8 cellular contexts compared by ENCODE assay signal in genomic region chr4:98995183-98996055, GRCh38. TPM values are rescaled to one million over a fixed set of nuclear protein-coding genes. Genes with fewer than 3 reads are reported as not detected.
DNase-seq lines count a peak whose midpoint lies in the region; ATAC-seq, FAIRE-seq and TF ChIP-seq lines count a peak whose summit lies in the region.

METAP1 (plus strand) TSS chr4:98995721; CDS start chr4:98995754, 33 bp downstream.

- H3K27ac Mint-ChIP-seq in Caco-2 (ENCODE audit: unreplicated experiment), result peak within 1 kb of the TSS; percentile 81

- H3K36me3 ChIP-seq in Caco-2 (ENCODE audit: control insufficient read depth, insufficient read depth, low read length) (no peaks in the 10 kb centered on the region), H1 (ENCODE audit: control insufficient read depth in 2 of 4, insufficient read depth in 4 of 4, low read length in 3 of 4) (no peaks in the 10 kb centered on the region), mesendoderm (ENCODE audit: control insufficient read depth, insufficient read depth, low read length) (no peaks in the 10 kb centered on the region)

- peak within 1 kb of the TSS; percentile 85 for H3K4me3 Mint-ChIP-seq in Caco-2 (ENCODE audit: unreplicated experiment)

- TF ChIP-seq EP300 in H1 (IDR thresholded peaks at IDR 0.05; ENCODE audit: borderline replicate concordance in 1 of 2, low read depth in 2 of 2, low read length in 2 of 2), result no peak

- H4K8ac ChIP-seq in H1 (ENCODE audit: extremely low read depth, insufficient read depth, low read length) (peak within 1 kb of the TSS; percentile 99), mesendoderm (ENCODE audit: low read depth, low read length) (no peak within 1 kb of the TSS)

- peak; percentile 96 for ATAC-seq in GM21367 (IDR thresholded peaks at IDR 0.05; ENCODE audit: unreplicated experiment)

- peak within 1 kb of the TSS; percentile 97 for H3K4me3 ChIP-seq in Caco-2 (ENCODE audit: low read depth, low read length)
- peak within 1 kb of the TSS; percentile 68 to 93 (median 90) for H3K4me3 ChIP-seq in H1 (ENCODE audit: extremely low read depth in 1 of 4, insufficient read depth in 2 of 4, low read depth in 3 of 4, low read length in 4 of 4)
- peak within 1 kb of the TSS; percentile 91 for H3K4me3 ChIP-seq in mesendoderm (ENCODE audit: low read length)

- H4K5ac ChIP-seq in H1 (ENCODE audit: insufficient read length, low read depth, low read length), result peak within 1 kb of the TSS; percentile 99
- H4K5ac ChIP-seq in mesendoderm (ENCODE audit: low read length), result no peak within 1 kb of the TSS

- peak; percentile 90 to 91 for TF ChIP-seq POLR2A in H1 (IDR thresholded peaks at IDR 0.05; ENCODE audit: control extremely low read depth in 1 of 2, low read depth in 2 of 2, low read length in 2 of 2)

- H3K4me1 ChIP-seq in Caco-2 (peaks cover 26% of the 10 kb centered on the region), H1 (replicated peaks in 1 of 4; ENCODE audit: control insufficient read depth in 3 of 4, insufficient read depth in 4 of 4, low read length in 3 of 4) (peaks cover 0 to 5% (median 2%) of the 10 kb centered on the region in 4 experiments; a peak in 3 of 7 replicates), mesendoderm (ENCODE audit: control insufficient read depth, low read depth, low read length) (no peaks in the 10 kb centered on the region)

- peak within 1 kb of the TSS; percentile 97 for H3K27ac ChIP-seq in H1 (ENCODE audit: low read depth, low read length)
- H3K27ac ChIP-seq in mesendoderm (ENCODE audit: low read depth, low read length), result peak within 1 kb of the TSS; percentile 69

- H3K23ac ChIP-seq in H1 (ENCODE audit: insufficient read length) (no peak within 1 kb of the TSS), mesendoderm (ENCODE audit: low read length) (peak within 1 kb of the TSS; percentile 26)

- intact Hi-C loops in Caco-2 (cut with micrococcal nuclease; ENCODE audit: unreplicated experiment), result loop anchor here (1.0 to 5.0 kb wide), 8 partner anchors 29 to 853 kb away; partner anchors contain the start of genes EIF4E and STPG2

- H3K9me3 Mint-ChIP-seq in Caco-2 (ENCODE audit: unreplicated experiment), result no peaks in the 10 kb centered on the region

- H2BK12ac ChIP-seq in H1 (ENCODE audit: low read depth, low read length), result no peak within 1 kb of the TSS

- H3K9ac ChIP-seq in H1 (replicated peaks in 1 of 4; ENCODE audit: extremely low read depth in 1 of 4, low read depth in 3 of 4, low read length in 3 of 4) (peak within 1 kb of the TSS; percentile 84 to 95 (median 94)), mesendoderm (ENCODE audit: low read length) (peak within 1 kb of the TSS; percentile 82)

- FAIRE-seq in HTR-8/SVneo (lab: Jason Lieb, UNC) (no peak), H1 (lab: Jason Lieb, UNC) (no peak)

- H2BK15ac ChIP-seq in H1 (ENCODE audit: low read length) (no peak within 1 kb of the TSS), mesendoderm (replicated peaks; ENCODE audit: low read depth) (no peak within 1 kb of the TSS)

- no peaks in the 10 kb centered on the region for H3K79me1 ChIP-seq in H1 (ENCODE audit: low read depth, low read length)
- H3K79me1 ChIP-seq in mesendoderm (ENCODE audit: low read length), result no peaks in the 10 kb centered on the region

- H3K79me2 ChIP-seq in H1 (ENCODE audit: control insufficient read depth in 1 of 2, insufficient read depth in 2 of 2, low read length in 2 of 2) (peaks cover 28 to 45% of the 10 kb centered on the region in 2 experiments), mesendoderm (ENCODE audit: control insufficient read depth, insufficient read depth, low read length) (peaks cover 37% of the 10 kb centered on the region)

- no peaks in the 10 kb centered on the region for H3K27me3 Mint-ChIP-seq in Caco-2 (ENCODE audit: insufficient read depth, unreplicated experiment)

- TF ChIP-seq CTCF in Caco-2 (IDR thresholded peaks at IDR 0.05; ENCODE audit: insufficient read depth in 1 of 2, low read depth in 1 of 2, low read length in 1 of 2, severe bottlenecking in 1 of 2, unreplicated experiment in 1 of 2), result peak; percentile 39 to 80
- TF ChIP-seq CTCF in H1 (IDR thresholded peaks at IDR 0.05; ENCODE audit: control extremely low read depth in 1 of 3, insufficient read depth in 1 of 3, low read depth in 1 of 3, low read length in 3 of 3), result peak; percentile 55 to 80 (median 71)

- no TSS peak for BruUV-seq in Caco-2 (replicated peaks; lab: Mats Ljungman, UMichigan)

- H3K4me2 ChIP-seq in H1 (ENCODE audit: insufficient read depth in 1 of 2, low read depth in 2 of 2, low read length in 2 of 2) (peak within 1 kb of the TSS; percentile 80 to 86), mesendoderm (ENCODE audit: low read length) (peak within 1 kb of the TSS; percentile 60)

- peak within 1 kb of the TSS; percentile 99 for H2BK5ac ChIP-seq in H1 (ENCODE audit: low read depth, low read length)
- H2BK5ac ChIP-seq in mesendoderm (ENCODE audit: low read length), result peak within 1 kb of the TSS; percentile 49

- no peak within 1 kb of the TSS for H3K14ac ChIP-seq in H1 (ENCODE audit: insufficient read length)

- H3K56ac ChIP-seq in H1 (replicated peaks; ENCODE audit: insufficient read length, low read depth, low read length) (peak within 1 kb of the TSS; percentile 97), mesendoderm (ENCODE audit: low read length) (peak within 1 kb of the TSS; percentile 95)

- H2AK5ac ChIP-seq in H1 (ENCODE audit: low read depth, low read length) (no peak within 1 kb of the TSS), mesendoderm (ENCODE audit: low read length) (no peak within 1 kb of the TSS)

- H2BK20ac ChIP-seq in H1 (ENCODE audit: low read length), result no peak within 1 kb of the TSS

- H3K18ac ChIP-seq in H1 (ENCODE audit: extremely low read depth, low read length) (peak within 1 kb of the TSS; percentile 99), mesendoderm (ENCODE audit: low read length) (peak within 1 kb of the TSS; percentile 63)

- H3K36me3 Mint-ChIP-seq in Caco-2 (ENCODE audit: insufficient read depth, unreplicated experiment), result no peaks in the 10 kb centered on the region

- H2BK120ac ChIP-seq in H1 (replicated peaks; ENCODE audit: low read depth, low read length) (no peak within 1 kb of the TSS), mesendoderm (ENCODE audit: low read depth, low read length) (no peak within 1 kb of the TSS)

- CTCF ChIA-PET in Caco-2 (lab: Charles Lee), result interaction anchor here (0.5 to 5.1 kb wide), 23 partner anchors 13 to 554 kb away, joined by 3 to 80 read pairs (median 4); partner anchors contain the start of genes ADH5 and EIF4E
- CTCF ChIA-PET in H1 (lab: Charles Lee; ENCODE audit: partially characterized antibody), result interaction anchor here (0.7 to 2.6 kb wide), 32 partner anchors 10 to 541 kb away, joined by 3 to 20 read pairs (median 4); partner anchors contain the start of genes ADH5 and EIF4E

- WGBS in H1 (ENCODE audit: extremely low coverage in 1 of 2, insufficient coverage in 1 of 2, insufficient read length in 1 of 2, insufficient replicate concordance in 2 of 2, low coverage in 1 of 2, low lambda C conversion rate in 2 of 2, missing lambda C conversion rate in 1 of 2), 2 experiments, result 3% methylated on average over 18 of the region's 94 CpGs; no CpG with 5 or more reads in 1 of the 2 experiments
- WGBS in mesendoderm (ENCODE audit: extremely low coverage, insufficient coverage, low lambda C conversion rate), result no CpG with 5 or more reads among the region's 94 CpGs

- peak within 1 kb of the TSS; percentile 100 for H4K91ac ChIP-seq in H1 (replicated peaks; ENCODE audit: insufficient read length, low read length)

- H4K20me1 ChIP-seq in H1 (replicated peaks in 1 of 2; ENCODE audit: control insufficient read depth in 1 of 2, insufficient read depth in 2 of 2, low read length in 2 of 2), result peaks cover 11 to 13% of the 10 kb centered on the region in 2 experiments

- no peaks in the 10 kb centered on the region for H3K27me3 ChIP-seq in Caco-2 (replicated peaks; ENCODE audit: control insufficient read depth, insufficient read depth, low read length)
- no peaks in the 10 kb centered on the region for H3K27me3 ChIP-seq in H1 (replicated peaks in 1 of 4; ENCODE audit: control insufficient read depth in 3 of 4, extremely low read depth in 1 of 4, insufficient read depth in 3 of 4, low read length in 3 of 4)
- H3K27me3 ChIP-seq in mesendoderm (ENCODE audit: insufficient read depth, low read length, poor library complexity), result no peaks in the 10 kb centered on the region

- peaks cover 5% of the 10 kb centered on the region; the same call in 1 of the 2 replicates for H3K23me2 ChIP-seq in H1 (ENCODE audit: low read depth, low read length)

- H3K4me1 Mint-ChIP-seq in Caco-2 (ENCODE audit: low read depth, unreplicated experiment), result peaks cover 25% of the 10 kb centered on the region

- TF ChIP-seq RAD21 in H1 (IDR thresholded peaks at IDR 0.05 in 1 of 2, conservative IDR thresholded peaks at IDR 0.05 in 1 of 2; ENCODE audit: low read depth in 2 of 2, low read length in 2 of 2), result peak; percentile 72 to 79

- H3K9me3 ChIP-seq in Caco-2 (no peaks in the 10 kb centered on the region), H1 (ENCODE audit: insufficient read depth in 2 of 2, low read depth in 1 of 2, low read length in 1 of 2) (peaks cover 0 to 5% of the 10 kb centered on the region in 2 experiments; a peak in 1 of 4 replicates)

- H3K4ac ChIP-seq in H1 (replicated peaks; ENCODE audit: insufficient read length, low read depth, low read length), result peak within 1 kb of the TSS; percentile 97
- H3K4ac ChIP-seq in mesendoderm (ENCODE audit: low read depth, low read length), result peak within 1 kb of the TSS; percentile 58

- DNase-seq in Caco-2 (peak; percentile 96), HTR-8/SVneo (ENCODE audit: insufficient read length, low spot score) (peak; percentile 83), NOMO-1 treated with DMSO at 0.1 percent for 48 hours (lab: John Stamatoyannopoulos, UW; ENCODE audit: unreplicated experiment) (peak; percentile 95), H1 (ENCODE audit: low read depth in 1 of 2, low spot score in 2 of 2) (peak; percentile 87 to 93), mesendoderm (peak; percentile 98)
- DNase-seq in activated CD8-positive, alpha-beta memory T cell treated with anti-CD3 and anti-CD28 coated beads for 48 hours (ENCODE audit: low read depth in 2 of 3, low spot score in 2 of 3), result peak; percentile 79 to 92 (median 81)
- DNase-seq in stimulated activated CD8-positive, alpha-beta memory T cell treated with anti-CD3 and anti-CD28 coated beads, Interleukin-15, amount 100 ng/mL, for 1 hour (ENCODE audit: low read depth), result peak; percentile 85

- peak within 1 kb of the TSS; percentile 63 for H2AFZ ChIP-seq in H1 (ENCODE audit: low read length)

- POLR2A ChIA-PET in Caco-2 (lab: Charles Lee), result interaction anchor here (0.6 to 1.7 kb wide), 14 partner anchors 11 to 526 kb away, joined by 3 to 16 read pairs (median 6); partner anchors contain the start of genes ADH4, ADH5 and EIF4E
- POLR2A ChIA-PET in H1 (lab: Charles Lee; ENCODE audit: partially characterized antibody), result interaction anchor here (0.5 to 5.7 kb wide), 43 partner anchors 10 to 1151 kb away, joined by 3 to 106 read pairs (median 4); partner anchors contain the start of genes ADH5 and EIF4E

RNA-seq across cellular contexts. Expression of gene METAP1, which starts in this region (rescaled TPM):
- total RNA-seq in Caco-2 (2022), result 75.2 and 83.0 TPM in 2 replicates
- total RNA-seq in H1 (2021; fragmentation: NEBNext Ultra II Directional; extraction: Animal tissue kit (Norgen Biotek cat#: 25700)), result 80.9 and 85.2 TPM in 2 replicates
- 37.1 and 50.6 TPM in 2 replicates for polyA plus RNA-seq in H1 (2011; rRNA removed)
- polyA plus RNA-seq in H1 (2011; cell fraction: cytosol; rRNA removed), result 64.6 TPM
- polyA plus RNA-seq in H1 (2011; cell fraction: nucleus; rRNA removed), result 62.5 TPM
- polyA plus RNA-seq in H1 (2012, experiment 1 of 2), result 51.7 to 107 TPM (median 68.0 TPM) in 4 replicates
- 9.3 TPM for polyA plus RNA-seq in H1 (2012, experiment 2 of 2)
- 56.1 TPM for polyA plus RNA-seq in H1 (2013, experiment 1 of 2)
- polyA plus RNA-seq in H1 (2013, experiment 2 of 2), result 53.1 TPM
- polyA minus RNA-seq in H1 (2011; rRNA and poly(A)+ RNA removed), result 109 and 110 TPM in 2 replicates
- polyA minus RNA-seq in H1 (2011; cell fraction: cytosol; rRNA and poly(A)+ RNA removed), result 52.8 TPM
- 75.8 TPM for polyA minus RNA-seq in H1 (2011; cell fraction: nucleus; rRNA and poly(A)+ RNA removed)
- 55.6 TPM for polyA plus RNA-seq in mesendoderm (2013, experiment 1 of 2)
- 55.1 TPM for polyA plus RNA-seq in mesendoderm (2013, experiment 2 of 2)

Comparison
In these comparisons a context has a peak if more than half of its experiments do, and no peak if none do; other contexts are left out.
1. Peak in every context shown above with its lines: DNase-seq, ATAC-seq, H3K4me3 ChIP-seq and H3K27ac ChIP-seq.